Comparison of ENCODE assay signal across 8 cellular contexts in the genomic region with DNA sequence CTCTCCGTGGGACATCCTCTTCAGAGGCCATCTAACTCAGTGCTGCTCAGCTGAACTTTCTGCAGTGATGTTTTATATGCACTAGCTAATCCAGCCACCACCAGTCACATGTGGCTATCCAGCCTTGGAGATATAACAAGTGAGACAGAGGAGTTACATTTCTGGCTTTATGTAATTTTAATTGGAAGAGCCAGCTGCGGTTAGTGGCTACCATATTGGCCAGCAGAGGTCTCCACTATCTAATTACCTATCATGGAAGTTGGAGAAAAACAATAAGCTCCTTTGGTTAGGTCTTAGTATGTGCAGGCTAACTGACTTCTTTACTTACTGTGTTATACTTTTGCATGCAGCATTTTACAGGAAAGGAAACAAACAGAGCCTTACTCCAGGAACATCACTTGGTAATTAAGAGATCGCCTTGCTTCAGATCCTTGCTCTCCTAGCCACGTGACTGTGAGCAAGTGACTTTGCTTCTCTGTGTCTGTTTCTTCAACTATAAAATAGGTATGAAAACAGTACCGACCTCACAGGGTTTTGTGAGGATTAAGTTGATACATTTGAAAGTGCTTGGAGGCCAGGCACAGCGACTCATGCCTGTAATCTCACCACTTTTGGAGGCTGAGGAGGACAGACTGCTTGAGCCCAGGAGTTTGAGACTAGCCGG. TPM values are rescaled to one million over a fixed set of nuclear protein-coding genes. Genes with fewer than 3 reads are reported as not detected.
DNase-seq lines count a peak whose midpoint lies in the region; ATAC-seq, FAIRE-seq and TF ChIP-seq lines count a peak whose summit lies in the region.

No MANE protein-coding gene starts in this region.

- POLR2A ChIA-PET in PC-9 (lab: Charles Lee; ENCODE audit: unreplicated experiment) = interaction anchor here (0.6 to 0.7 kb wide), 7 partner anchors 18 to 505 kb away, joined by 3 to 23 read pairs (median 4); no protein-coding TSS in a partner anchor

- H3K27ac ChIP-seq in PC-9 = no peak overlapping the region
- H3K27ac ChIP-seq in neuronal stem cell (replicated peaks; ENCODE audit: low read length) = no peak overlapping the region
- no peak overlapping the region for H3K27ac ChIP-seq in tibial artery

- no peak overlapping the region for H3K9ac ChIP-seq in neuronal stem cell (ENCODE audit: low read depth, low read length, poor library complexity)

- TF ChIP-seq CTCF in D721Med (IDR thresholded peaks at IDR 0.05; ENCODE audit: insufficient read depth, missing control alignments) (peak; percentile 59), HFFc6 (IDR thresholded peaks at IDR 0.05) (peak; percentile 76), PC-9 (conservative IDR thresholded peaks at IDR 0.05) (peak; percentile 85), tibial artery (IDR thresholded peaks at IDR 0.05) (peak in 1 of 2 experiments; percentile 21)

- no peaks in the 10 kb centered on the region for H3K36me3 ChIP-seq in PC-9 (ENCODE audit: low read depth)
- no peaks in the 10 kb centered on the region for H3K36me3 ChIP-seq in neuronal stem cell (replicated peaks in 1 of 2; ENCODE audit: control insufficient read depth in 2 of 2, insufficient read depth in 2 of 2, low read length in 2 of 2)
- no peaks in the 10 kb centered on the region for H3K36me3 ChIP-seq in tibial artery

- no peak overlapping the region for H2BK120ac ChIP-seq in neuronal stem cell (ENCODE audit: low read depth, low read length)

- H3K4me1 ChIP-seq in PC-9 (replicated peaks; ENCODE audit: insufficient read depth) (peaks cover 19% of the 10 kb centered on the region), neuronal stem cell (ENCODE audit: control insufficient read depth in 2 of 2, insufficient read depth in 1 of 2, low read depth in 1 of 2, low read length in 2 of 2) (peaks cover 0 to 16% of the 10 kb centered on the region in 2 donors), tibial artery (peaks cover 0 to 20% (median 9%) of the 10 kb centered on the region in 4 donors)

- BruUV-seq in PC-9 (replicated peaks; lab: Mats Ljungman, UMichigan) = no TSS peak

- H3K9me2 ChIP-seq in PC-9 (ENCODE audit: insufficient read depth) = no peaks in the 10 kb centered on the region

- H3K27me3 ChIP-seq in PC-9 (ENCODE audit: insufficient read depth, low read depth) = peaks cover 13% of the 10 kb centered on the region; the same call in 1 of the 2 replicates
- peaks cover 11 to 79% (median 40%) of the 10 kb centered on the region in 3 experiments for H3K27me3 ChIP-seq in neuronal stem cell (ENCODE audit: control insufficient read depth in 3 of 3, insufficient read depth in 3 of 3, low read depth in 1 of 3, low read length in 3 of 3)
- peaks cover 0 to 74% of the 10 kb centered on the region in 2 donors for H3K27me3 ChIP-seq in tibial artery

- no peak overlapping the region for H3K27ac Mint-ChIP-seq in HFFc6

- CTCF ChIA-PET in PC-9 (lab: Charles Lee) = interaction anchor here (0.5 to 1.0 kb wide), 7 partner anchors 19 to 563 kb away, joined by 3 to 14 read pairs (median 6); no protein-coding TSS in a partner anchor

- no peak overlapping the region for H3K23ac ChIP-seq in neuronal stem cell (ENCODE audit: low read depth, low read length, poor library complexity)

- no peak overlapping the region for H2AK5ac ChIP-seq in neuronal stem cell (ENCODE audit: low read depth, low read length)

- intact Hi-C loops in PC-9 (cut with micrococcal nuclease; ENCODE audit: unreplicated experiment) = loop anchor here (1.0 kb wide), 1 partner anchor 73 kb away; no protein-coding TSS in a partner anchor
- intact Hi-C loops in tibial artery (cut with DNase I; ENCODE audit: low total_unique reads) = no loop called here

- H2BK5ac ChIP-seq in neuronal stem cell (ENCODE audit: low read length) = no peak overlapping the region

- DNase-seq in D721Med (ENCODE audit: insufficient read length, low spot score) = no peak
- DNase-seq in HFFc6 = peak; percentile 51
- DNase-seq in PC-9 = peak; percentile 40 to 70
- peak; percentile 38 for DNase-seq in neuronal stem cell (ENCODE audit: low spot score)
- DNase-seq in activated T-cell treated with anti-CD3 and anti-CD28 coated beads, Interleukin-2, amount 50 U/mL, for 1 hour = no peak
- DNase-seq in tibial artery = no peak

- H3F3A ChIP-seq in PC-9 (ENCODE audit: insufficient read depth, low read depth) = peaks cover 38% of the 10 kb centered on the region

- H3K4me2 ChIP-seq in PC-9 (no peak overlapping the region), neuronal stem cell (ENCODE audit: insufficient read depth, low read length, poor library complexity, severe bottlenecking) (no peak overlapping the region)

- H4K91ac ChIP-seq in neuronal stem cell (ENCODE audit: low read depth, low read length, poor library complexity) = no peak overlapping the region

- no peak overlapping the region for H3K14ac ChIP-seq in neuronal stem cell (ENCODE audit: low read length)

- peaks cover 4% of the 10 kb centered on the region for H3K79me1 ChIP-seq in neuronal stem cell (ENCODE audit: low read depth, low read length)

- WGBS in neuronal stem cell (ENCODE audit: extremely low coverage in 2 of 2, insufficient read length in 2 of 2, insufficient replicate concordance in 1 of 2), 2 donors = no CpG with 5 or more reads among the region's 7 CpGs

- H3K27me3 Mint-ChIP-seq in HFFc6 (ENCODE audit: insufficient read depth) = peaks cover 20% of the 10 kb centered on the region

- H4K20me1 ChIP-seq in PC-9 (ENCODE audit: insufficient read depth) = no peaks in the 10 kb centered on the region

- H3K18ac ChIP-seq in neuronal stem cell (ENCODE audit: low read length) = no peak overlapping the region

- no peaks in the 10 kb centered on the region for H3K9me3 ChIP-seq in PC-9 (ENCODE audit: insufficient read depth, low read depth)
- H3K9me3 ChIP-seq in neuronal stem cell (replicated peaks in 1 of 2; ENCODE audit: control insufficient read depth in 2 of 2, insufficient read depth in 1 of 2, low read depth in 1 of 2, low read length in 2 of 2) = peaks cover 0 to 2% of the 10 kb centered on the region in 2 donors
- H3K9me3 ChIP-seq in tibial artery = no peaks in the 10 kb centered on the region

- no peak overlapping the region for H2BK12ac ChIP-seq in neuronal stem cell (ENCODE audit: low read length)

- ATAC-seq in esophagus mucosa = peak; percentile 0
- no peak for ATAC-seq in GM21447 (IDR thresholded peaks at IDR 0.05; ENCODE audit: unreplicated experiment)

- H3K79me2 ChIP-seq in PC-9 (ENCODE audit: low read depth) = no peaks in the 10 kb centered on the region

- no peak overlapping the region for H4K8ac ChIP-seq in neuronal stem cell (ENCODE audit: low read depth, low read length)

- no peak overlapping the region for H3K4ac ChIP-seq in neuronal stem cell (ENCODE audit: low read length)

- H3K36me3 Mint-ChIP-seq in HFFc6 (ENCODE audit: low read depth) = no peaks in the 10 kb centered on the region; the same call in 1 of the 2 replicates

- FAIRE-seq in D721Med (lab: Jason Lieb, UNC) = no peak

- H3K9me3 Mint-ChIP-seq in HFFc6 = peaks cover 1% of the 10 kb centered on the region

- peaks cover 6% of the 10 kb centered on the region; the same call in 1 of the 2 replicates for H3K4me1 Mint-ChIP-seq in HFFc6 (ENCODE audit: low read depth)

- H2AFZ ChIP-seq in PC-9 = no peak overlapping the region
- H2AFZ ChIP-seq in neuronal stem cell (ENCODE audit: low read length) = no peak overlapping the region

- H3K4me3 Mint-ChIP-seq in HFFc6 = no peak overlapping the region

- H2BK15ac ChIP-seq in neuronal stem cell (ENCODE audit: low read length) = no peak overlapping the region

- H3K4me3 ChIP-seq in PC-9 (no peak overlapping the region), neuronal stem cell (ENCODE audit: low read length in 2 of 2) (no peak overlapping the region), tibial artery (no peak overlapping the region)

RNA-seq across cellular contexts. Expression of gene KLK10, which starts 1.6 kb away (rescaled TPM):
- not detected for total RNA-seq in HFFc6 (2021; fragmentation: NEBNext Ultra II Directional; extraction: Animal tissue kit (Norgen Biotek cat#: 25700))
- total RNA-seq in PC-9 (2021) (28.0 and 28.9 TPM in 2 replicates), esophagus mucosa (225 TPM)
- 0.86 TPM for polyA plus RNA-seq in neuronal stem cell (2013, experiment 1 of 2)
- 0.61 TPM for polyA plus RNA-seq in neuronal stem cell (2013, experiment 2 of 2)

RNA-seq across cellular contexts. Expression of gene KLK11, which starts 5.3 kb away (rescaled TPM):
- total RNA-seq in HFFc6 (2021; fragmentation: NEBNext Ultra II Directional; extraction: Animal tissue kit (Norgen Biotek cat#: 25700)) = not detected
- total RNA-seq in PC-9 (2021) (1.5 and 1.6 TPM in 2 replicates), esophagus mucosa (209 TPM)
- polyA plus RNA-seq in neuronal stem cell (2013, experiment 1 of 2) = not detected
- not detected for polyA plus RNA-seq in neuronal stem cell (2013, experiment 2 of 2)

RNA-seq across cellular contexts. Expression of gene KLK12, which starts 13.7 kb away (rescaled TPM):
- not detected for total RNA-seq in HFFc6 (2021; fragmentation: NEBNext Ultra II Directional; extraction: Animal tissue kit (Norgen Biotek cat#: 25700))
- total RNA-seq in PC-9 (2021) (not detected in 2 replicates), esophagus mucosa (153 TPM)
- not detected for polyA plus RNA-seq in neuronal stem cell (2013, experiment 1 of 2)
- not detected for polyA plus RNA-seq in neuronal stem cell (2013, experiment 2 of 2)

RNA-seq across cellular contexts. Expression of gene KLK8, which starts 19.7 kb away (rescaled TPM):
- total RNA-seq in HFFc6 (2021; fragmentation: NEBNext Ultra II Directional; extraction: Animal tissue kit (Norgen Biotek cat#: 25700)) = not detected
- total RNA-seq in PC-9 (2021) (120 and 128 TPM in 2 replicates), esophagus mucosa (418 TPM)
- polyA plus RNA-seq in neuronal stem cell (2013, experiment 1 of 2) = 2.1 TPM
- polyA plus RNA-seq in neuronal stem cell (2013, experiment 2 of 2) = 1.1 TPM

RNA-seq across cellular contexts. Expression of gene KLK7, which starts 37.4 kb away (rescaled TPM):
- not detected for total RNA-seq in HFFc6 (2021; fragmentation: NEBNext Ultra II Directional; extraction: Animal tissue kit (Norgen Biotek cat#: 25700))
- total RNA-seq in PC-9 (2021) (98.1 and 138 TPM in 2 replicates), esophagus mucosa (146 TPM)
- 0.47 TPM for polyA plus RNA-seq in neuronal stem cell (2013, experiment 1 of 2)
- polyA plus RNA-seq in neuronal stem cell (2013, experiment 2 of 2) = 0.37 TPM

Comparison
In these comparisons a context has a peak if more than half of its experiments do, and no peak if none do; other contexts are left out.
1. DNase-seq: peak in HFFc6 (single experiment), PC-9 (2 of 2) and neuronal stem cell (single experiment); none in D721Med (single experiment), activated T-cell treated with anti-CD3 and anti-CD28 coated beads, Interleukin-2, amount 50 U/mL, for 1 hour (single experiment) and tibial artery (0 of 2).
2. RNA of gene KLK10, which starts 1.6 kb away (total RNA-seq): 225 TPM in esophagus mucosa (single experiment) and 28.0 to 28.9 TPM in PC-9; not detected in HFFc6; every median in the first group is over 10 times any median in the second.
3. RNA of gene KLK11, which starts 5.3 kb away (total RNA-seq): 209 TPM in esophagus mucosa (single experiment); 1.5 to 1.6 TPM in PC-9 and not detected in HFFc6; every median in the first group is over 10 times any median in the second.
4. RNA of gene KLK12, which starts 13.7 kb away (total RNA-seq): 153 TPM in esophagus mucosa (single experiment); not detected in HFFc6 and not detected in PC-9; every median in the first group is over 100 times any median in the second.